Comparison of ENCODE assay signal across 8 cellular contexts in genomic region chr19:55640043-55640576, GRCh38. TPM values are rescaled to one million over a fixed set of nuclear protein-coding genes. Genes with fewer than 3 reads are reported as not detected.
DNase-seq lines count a peak whose midpoint lies in the region; ATAC-seq and TF ChIP-seq lines count a peak whose summit lies in the region.

No MANE protein-coding gene starts in this region.

- ATAC-seq in activated CD4-positive, CD25-positive, alpha-beta regulatory T cell treated with anti-CD3 and anti-CD28 coated beads, Interleukin-2, amount 50 U/mL, for 24 hours = peak; percentile 6 to 13
- peak; percentile 60 for ATAC-seq in left lobe of liver
- no peak for ATAC-seq in HG03280 (IDR thresholded peaks at IDR 0.05; ENCODE audit: unreplicated experiment)

- TF ChIP-seq CTCF in KMS-11 (conservative IDR thresholded peaks at IDR 0.05; ENCODE audit: low read depth, low read length) (no peak), chondrocyte (IDR thresholded peaks at IDR 0.05) (no peak)

- H4K20me1 ChIP-seq in KMS-11 (ENCODE audit: insufficient read depth) = no peaks in the 10 kb centered on the region

- peaks cover 68% of the 10 kb centered on the region for H3K4me1 Mint-ChIP-seq in chondrocyte (ENCODE audit: low read depth)

- peak overlapping the region; percentile 84 for H3K4me3 Mint-ChIP-seq in chondrocyte (ENCODE audit: unreplicated experiment)

- H3K4me2 ChIP-seq in KMS-11 = peak overlapping the region; percentile 22; the same call in 1 of the 2 replicates

- H3K27ac ChIP-seq in KMS-11 = no peak overlapping the region; the same call in 1 of the 2 replicates

- peaks cover 47% of the 10 kb centered on the region for H3K79me2 ChIP-seq in KMS-11 (ENCODE audit: insufficient read depth, low read depth)

- no peak overlapping the region for H3K4me3 ChIP-seq in KMS-11 (IDR thresholded peaks at IDR 0.05; ENCODE audit: insufficient read depth, low read depth, low read length)

- peak overlapping the region; percentile 34; the same call in 1 of the 2 replicates for H2AFZ ChIP-seq in KMS-11 (ENCODE audit: low read depth)

- no peaks in the 10 kb centered on the region for H3K27me3 Mint-ChIP-seq in chondrocyte (ENCODE audit: low read depth)

- DNase-seq in DMS79 (lab: John Stamatoyannopoulos, UW) = peak; percentile 70
- DNase-seq in chondrocyte (ENCODE audit: low spot score) = no peak
- peak; percentile 81 for DNase-seq in left lobe of liver (ENCODE audit: low spot score)
- DNase-seq in stimulated activated CD4-positive, alpha-beta T cell treated with anti-CD3 and anti-CD28 coated beads, Interleukin-4, amount 100 ng/mL, for 4 hours = peak; percentile 63 to 77
- DNase-seq in GM19240 (ENCODE audit: insufficient read length, low spot score) = no peak

- peaks cover 5% of the 10 kb centered on the region for H3K36me3 Mint-ChIP-seq in chondrocyte (ENCODE audit: low read depth)

- peaks cover 27% of the 10 kb centered on the region for H3K4me1 ChIP-seq in KMS-11 (ENCODE audit: low read depth, poor library complexity, severe bottlenecking)

- H3K36me3 ChIP-seq in KMS-11 (ENCODE audit: insufficient read depth) = no peaks in the 10 kb centered on the region

- no peak overlapping the region for H3K9ac ChIP-seq in KMS-11

- no peaks in the 10 kb centered on the region for H3K9me3 Mint-ChIP-seq in chondrocyte (ENCODE audit: low read depth)

- H3K27ac Mint-ChIP-seq in chondrocyte (ENCODE audit: unreplicated experiment) = peak overlapping the region; percentile 94

- H3K27me3 ChIP-seq in KMS-11 (ENCODE audit: insufficient read depth, low read depth) = no peaks in the 10 kb centered on the region

RNA-seq across cellular contexts. Expression of gene ZNF580, which starts 0.7 kb away (rescaled TPM):
- total RNA-seq in chondrocyte (42.3 to 59.8 TPM (median 45.0 TPM) in 3 replicates), left lobe of liver (7.5 TPM)

RNA-seq across cellular contexts. Expression of gene ZNF581, which starts 3.3 kb away (rescaled TPM):
- 20.8 to 24.7 TPM (median 24.2 TPM) in 3 replicates for total RNA-seq in chondrocyte
- 6.1 TPM for total RNA-seq in left lobe of liver

RNA-seq across cellular contexts. Expression of gene CCDC106, which starts 7.9 kb away (rescaled TPM):
- total RNA-seq in chondrocyte (20.9 to 26.5 TPM (median 23.5 TPM) in 3 replicates), left lobe of liver (13.5 TPM)

RNA-seq across cellular contexts. Expression of gene U2AF2, which starts 14.7 kb away (rescaled TPM):
- 119 to 137 TPM (median 129 TPM) in 3 replicates for total RNA-seq in chondrocyte
- 61.7 TPM for total RNA-seq in left lobe of liver

RNA-seq across cellular contexts. Expression of gene ZNF784, which starts 15.7 kb away (rescaled TPM):
- total RNA-seq in chondrocyte (6.1 to 7.9 TPM (median 6.4 TPM) in 3 replicates), left lobe of liver (5.3 TPM)

Comparison
In these comparisons a context has a peak if more than half of its experiments do, and no peak if none do; other contexts are left out.
1. DNase-seq: peak in DMS79 (single experiment), left lobe of liver (single experiment) and stimulated activated CD4-positive, alpha-beta T cell treated with anti-CD3 and anti-CD28 coated beads, Interleukin-4, amount 100 ng/mL, for 4 hours (2 of 2); none in chondrocyte (single experiment) and GM19240 (single experiment).